8 cellular contexts compared by ENCODE assay signal in genomic region chr7:28626629-28627262, GRCh38.
DNase-seq lines count a peak whose midpoint lies in the region; ATAC-seq, FAIRE-seq and TF ChIP-seq lines count a peak whose summit lies in the region.

No MANE protein-coding gene starts in this region.

- peak; percentile 94 for ATAC-seq in GM23338

- H3K27me3 ChIP-seq in GM23338 (ENCODE audit: insufficient read depth) (no peaks in the 10 kb centered on the region), bronchial epithelial cell (ENCODE audit: control insufficient read depth, insufficient read depth, low read length) (no peaks in the 10 kb centered on the region)

- intact Hi-C loops in activated T-helper 1 cell treated with anti-CD3 and anti-CD28 coated beads, Interleukin-12 subunit alpha, Interleukin-12 subunit beta, Interleukin-2, Interleukin-4 antibody, amounts not matched to agents 30 ng/mL and 10 ng/mL and 1 ng/mL, durations not matched to agents 14 hours and 24 hours and 36 hours (cut with micrococcal nuclease): loop anchor here (1.0 to 5.0 kb wide), 3 partner anchors 237 to 1430 kb away; no protein-coding TSS in a partner anchor

- H2AFZ ChIP-seq in GM23338: peak overlapping the region; percentile 53; the same call in 1 of the 2 replicates

- H3K4me1 ChIP-seq in GM23338 (ENCODE audit: insufficient read depth): peaks cover 14% of the 10 kb centered on the region

- H3K4me3 ChIP-seq in GM23338 (no peak overlapping the region), bronchial epithelial cell (ENCODE audit: low read depth, low read length) (no peak overlapping the region)

- no peaks in the 10 kb centered on the region for H3K36me3 Mint-ChIP-seq in GM23338 (ENCODE audit: low read depth)
- H3K36me3 Mint-ChIP-seq in activated T-helper 1 cell treated with anti-CD3 and anti-CD28 coated beads, Interleukin-12 subunit alpha, Interleukin-12 subunit beta, Interleukin-2, Interleukin-4 antibody, amounts not matched to agents 30 ng/mL and 10 ng/mL and 1 ng/mL, durations not matched to agents 14 hours and 24 hours and 36 hours (ENCODE audit: low read depth): no peaks in the 10 kb centered on the region

- no peak overlapping the region for H3K27ac ChIP-seq in GM23338 (ENCODE audit: low read depth)

- H3K4me3 Mint-ChIP-seq in GM23338: no peak overlapping the region
- no peak overlapping the region for H3K4me3 Mint-ChIP-seq in activated T-helper 1 cell treated with anti-CD3 and anti-CD28 coated beads, Interleukin-12 subunit alpha, Interleukin-12 subunit beta, Interleukin-2, Interleukin-4 antibody, amounts not matched to agents 30 ng/mL and 10 ng/mL and 1 ng/mL, durations not matched to agents 14 hours and 24 hours and 36 hours

- peak; percentile 26 for DNase-seq in DMS114 treated with DMSO at 0.1 percent for 48 hours (lab: John Stamatoyannopoulos, UW; ENCODE audit: unreplicated experiment)
- peak; percentile 86 for DNase-seq in GM23338 (ENCODE audit: low spot score)
- peak; percentile 75 for DNase-seq in NCI-H82 (lab: John Stamatoyannopoulos, UW)
- peak; percentile 52 for DNase-seq in bronchial epithelial cell (ENCODE audit: low read depth)
- peak; percentile 49 for DNase-seq in myocyte (ENCODE audit: low read depth)
- DNase-seq in NCI-H187 treated with DMSO at 0.1 percent for 48 hours (lab: John Stamatoyannopoulos, UW): no peak
- DNase-seq in activated T-helper 1 cell treated with anti-CD3 and anti-CD28 coated beads, Interleukin-12 subunit alpha, Interleukin-12 subunit beta, Interleukin-2, Interleukin-4 antibody, amounts not matched to agents 30 ng/mL and 10 ng/mL and 1 ng/mL, durations not matched to agents 14 hours and 24 hours and 36 hours (ENCODE audit: low spot score): no peak
- no peak for DNase-seq in NCI-H774 (lab: John Stamatoyannopoulos, UW)

- no peaks in the 10 kb centered on the region for H3K79me2 ChIP-seq in GM23338 (replicated peaks; ENCODE audit: insufficient read depth)

- TF ChIP-seq CTCF in GM23338 (conservative IDR thresholded peaks at IDR 0.05; ENCODE audit: low read depth in 2 of 2) (peak; percentile 81 to 95), bronchial epithelial cell (IDR thresholded peaks at IDR 0.05; ENCODE audit: insufficient read depth, low read length, severe bottlenecking) (peak; percentile 70)

- H3K27ac Mint-ChIP-seq in GM23338: 0 out of 2 replicates have a peak overlapping the region, but pooled peaks have one; percentile 30
- no peak overlapping the region for H3K27ac Mint-ChIP-seq in activated T-helper 1 cell treated with anti-CD3 and anti-CD28 coated beads, Interleukin-12 subunit alpha, Interleukin-12 subunit beta, Interleukin-2, Interleukin-4 antibody, amounts not matched to agents 30 ng/mL and 10 ng/mL and 1 ng/mL, durations not matched to agents 14 hours and 24 hours and 36 hours

- H3K36me3 ChIP-seq in GM23338 (ENCODE audit: insufficient read depth) (no peaks in the 10 kb centered on the region), bronchial epithelial cell (ENCODE audit: control insufficient read depth, insufficient read depth, low read length) (no peaks in the 10 kb centered on the region)

- H4K20me1 ChIP-seq in GM23338 (replicated peaks; ENCODE audit: insufficient read depth): no peaks in the 10 kb centered on the region

- H3K4me1 Mint-ChIP-seq in GM23338: peaks cover 14% of the 10 kb centered on the region
- H3K4me1 Mint-ChIP-seq in activated T-helper 1 cell treated with anti-CD3 and anti-CD28 coated beads, Interleukin-12 subunit alpha, Interleukin-12 subunit beta, Interleukin-2, Interleukin-4 antibody, amounts not matched to agents 30 ng/mL and 10 ng/mL and 1 ng/mL, durations not matched to agents 14 hours and 24 hours and 36 hours (ENCODE audit: low read depth): no peaks in the 10 kb centered on the region

- H3K9me2 ChIP-seq in GM23338 (ENCODE audit: insufficient read depth): peaks cover 3% of the 10 kb centered on the region; the same call in 1 of the 2 replicates

- H3F3A ChIP-seq in GM23338 (replicated peaks; ENCODE audit: low read depth): no peaks in the 10 kb centered on the region

- FAIRE-seq in bronchial epithelial cell (lab: Jason Lieb, UNC): no peak

- H3K9me3 Mint-ChIP-seq in GM23338: no peaks in the 10 kb centered on the region
- no peaks in the 10 kb centered on the region for H3K9me3 Mint-ChIP-seq in activated T-helper 1 cell treated with anti-CD3 and anti-CD28 coated beads, Interleukin-12 subunit alpha, Interleukin-12 subunit beta, Interleukin-2, Interleukin-4 antibody, amounts not matched to agents 30 ng/mL and 10 ng/mL and 1 ng/mL, durations not matched to agents 14 hours and 24 hours and 36 hours

- H3K27me3 Mint-ChIP-seq in GM23338 (ENCODE audit: insufficient read depth, low read depth, poor library complexity): no peaks in the 10 kb centered on the region
- peaks cover 6% of the 10 kb centered on the region for H3K27me3 Mint-ChIP-seq in activated T-helper 1 cell treated with anti-CD3 and anti-CD28 coated beads, Interleukin-12 subunit alpha, Interleukin-12 subunit beta, Interleukin-2, Interleukin-4 antibody, amounts not matched to agents 30 ng/mL and 10 ng/mL and 1 ng/mL, durations not matched to agents 14 hours and 24 hours and 36 hours (ENCODE audit: insufficient read depth)

- no peak overlapping the region for H3K4me2 ChIP-seq in GM23338

TF ChIP-seq in GM23338, 12 proteins besides CTCF, POLR2A, EP300 and RAD21 (continues in another document):
- TF ChIP-seq JUNB (IDR thresholded peaks at IDR 0.05; ENCODE audit: unreplicated experiment) (no peak), EZH2 (IDR thresholded peaks at IDR 0.05; ENCODE audit: low read depth, unreplicated experiment) (no peak), STAT1 (IDR thresholded peaks at IDR 0.05; ENCODE audit: unreplicated experiment) (no peak), ZNF114 (CRISPR knock-in tag; IDR thresholded peaks at IDR 0.05) (no peak), POLR2AphosphoS5 (IDR thresholded peaks at IDR 0.05; ENCODE audit: low read depth) (no peak), ETS1 (IDR thresholded peaks at IDR 0.05) (no peak), NANOG (IDR thresholded peaks at IDR 0.05; ENCODE audit: borderline replicate concordance) (no peak), EZH2phosphoT487 (IDR thresholded peaks at IDR 0.05; ENCODE audit: unreplicated experiment) (no peak)

Comparison
In these comparisons a context has a peak if more than half of its experiments do, and no peak if none do; other contexts are left out.
1. DNase-seq: peak in DMS114 treated with DMSO at 0.1 percent for 48 hours (single experiment), GM23338 (single experiment), NCI-H82 (single experiment), bronchial epithelial cell (single experiment) and myocyte (single experiment); none in NCI-H187 treated with DMSO at 0.1 percent for 48 hours (single experiment), activated T-helper 1 cell treated with anti-CD3 and anti-CD28 coated beads, Interleukin-12 subunit alpha, Interleukin-12 subunit beta, Interleukin-2, Interleukin-4 antibody, amounts not matched to agents 30 ng/mL and 10 ng/mL and 1 ng/mL, durations not matched to agents 14 hours and 24 hours and 36 hours (single experiment) and NCI-H774 (single experiment).